Comparison of ENCODE assay signal across 8 cellular contexts in the genomic region with DNA sequence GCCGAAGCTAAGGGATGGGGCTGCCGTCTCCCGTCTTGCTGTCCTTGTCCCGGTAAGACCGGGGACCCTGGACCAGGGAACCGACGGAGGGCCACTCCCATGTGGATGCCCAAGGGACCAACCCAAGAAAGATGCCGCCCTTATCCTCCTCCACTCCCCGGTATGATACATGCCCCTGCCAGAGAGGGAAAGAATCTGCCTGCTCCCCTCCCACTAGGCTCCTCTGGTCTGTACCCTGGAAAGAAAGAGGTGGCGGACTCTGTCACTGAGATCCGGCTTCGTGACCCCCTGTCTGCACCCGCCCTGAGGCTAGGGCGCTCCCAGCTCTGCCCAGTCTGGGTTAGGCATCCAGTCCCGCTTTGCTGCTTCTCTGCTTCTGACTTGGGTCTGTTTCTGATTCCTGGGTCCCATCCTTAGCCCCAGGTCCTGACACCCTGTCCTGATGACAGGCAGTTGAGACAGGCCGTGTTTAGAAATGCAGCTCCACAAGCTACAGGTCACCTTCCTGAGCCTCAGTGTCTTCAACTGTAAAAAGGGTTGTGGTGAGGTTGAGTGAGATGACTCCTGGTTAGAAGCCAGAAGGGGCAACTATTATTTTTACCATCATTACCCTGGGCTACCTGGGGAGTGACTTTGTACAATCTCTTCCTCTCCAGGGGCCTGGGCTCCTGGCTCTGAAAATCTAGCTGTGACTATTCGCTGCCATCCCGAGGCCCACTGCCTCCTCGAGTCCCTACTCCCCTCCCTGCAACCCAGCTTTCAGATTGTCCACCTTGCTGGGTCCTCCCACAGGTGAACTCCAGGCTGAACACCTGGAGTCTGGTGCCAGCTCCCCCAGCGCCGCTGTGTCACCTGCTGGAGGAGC. TPM values are rescaled to one million over a fixed set of nuclear protein-coding genes. Genes with fewer than 3 reads are reported as not detected.
DNase-seq lines count a peak whose midpoint lies in the region; ATAC-seq and TF ChIP-seq lines count a peak whose summit lies in the region.

No MANE protein-coding gene starts in this region.

- CTCF ChIA-PET in PC-3 (lab: Charles Lee): interaction anchor here (0.8 to 1.6 kb wide), 2 partner anchors 10 to 59 kb away, joined by 3 to 67 read pairs; no protein-coding TSS in a partner anchor

- H3K4me3 ChIP-seq in PC-3 (ENCODE audit: low read length) (peak overlapping the region; percentile 67), duodenal mucosa (ENCODE audit: low read depth in 1 of 2, low read length in 2 of 2) (peak overlapping the region; percentile 78 to 84), neural cell (ENCODE audit: low read length) (peak overlapping the region; percentile 79)

- H3K27me3 ChIP-seq in PC-3 (ENCODE audit: low read length) (no peaks in the 10 kb centered on the region), duodenal mucosa (ENCODE audit: control insufficient read depth in 1 of 2, insufficient read depth in 2 of 2, low read length in 2 of 2) (no peaks in the 10 kb centered on the region), neural cell (ENCODE audit: insufficient read depth, low read depth, low read length) (no peaks in the 10 kb centered on the region)

- peak; percentile 100 for TF ChIP-seq RAD21 in neural cell (conservative IDR thresholded peaks at IDR 0.05)

- POLR2A ChIA-PET in PC-3 (lab: Charles Lee; ENCODE audit: unreplicated experiment): no interaction called here

- H3F3A ChIP-seq in PC-3 (ENCODE audit: low read length, unreplicated experiment) (no peaks in the 10 kb centered on the region), neural cell (ENCODE audit: insufficient read depth, low read length, poor library complexity, severe bottlenecking) (no peaks in the 10 kb centered on the region)

- H3K27ac ChIP-seq in PC-3 (ENCODE audit: low read length) (no peak overlapping the region), duodenal mucosa (ENCODE audit: low read depth, low read length) (no peak overlapping the region), neural cell (ENCODE audit: low read length) (no peak overlapping the region)

- H3K9ac ChIP-seq in PC-3 (ENCODE audit: low read length): peak overlapping the region; percentile 90; the same call in 1 of the 2 replicates
- peak overlapping the region; percentile 92 to 94 for H3K9ac ChIP-seq in duodenal mucosa (ENCODE audit: low read depth in 1 of 2, low read length in 2 of 2)
- H3K9ac ChIP-seq in neural cell (ENCODE audit: low read length): peak overlapping the region; percentile 72

- H4K20me1 ChIP-seq in PC-3 (ENCODE audit: low read length) (no peaks in the 10 kb centered on the region), neural cell (ENCODE audit: insufficient read depth) (no peaks in the 10 kb centered on the region)

- ATAC-seq in PC-3 (peak; percentile 31), GM21723 (IDR thresholded peaks at IDR 0.05; ENCODE audit: unreplicated experiment) (no peak), GM18505 (IDR thresholded peaks at IDR 0.05; ENCODE audit: unreplicated experiment) (no peak)

- no TSS peak for BruUV-seq in PC-3 (replicated peaks; lab: Mats Ljungman, UMichigan)

- no peaks in the 10 kb centered on the region for H3K36me3 ChIP-seq in PC-3 (ENCODE audit: low read depth, low read length)
- no peaks in the 10 kb centered on the region for H3K36me3 ChIP-seq in duodenal mucosa (ENCODE audit: control insufficient read depth in 1 of 2, insufficient read depth in 2 of 2, low read length in 2 of 2)
- H3K36me3 ChIP-seq in neural cell (ENCODE audit: insufficient read depth, low read length): no peaks in the 10 kb centered on the region

- TF ChIP-seq EP300 in neural cell (conservative IDR thresholded peaks at IDR 0.05; ENCODE audit: poor library complexity, severe bottlenecking): no peak

- no peak overlapping the region for H2AFZ ChIP-seq in PC-3 (ENCODE audit: low read length)
- H2AFZ ChIP-seq in neural cell (ENCODE audit: low read depth, low read length): no peak overlapping the region

- TF ChIP-seq POLR2A in GM18505 (IDR thresholded peaks at IDR 0.05; ENCODE audit: borderline replicate concordance, extremely low read depth, insufficient read depth, insufficient read length): no peak

- DNase-seq in NCI-H748 (lab: John Stamatoyannopoulos, UW; ENCODE audit: unreplicated experiment) (peak; percentile 63), NCI-H748 treated with DMSO at 0.1 percent for 48 hours (lab: John Stamatoyannopoulos, UW) (no peak), PC-3 (peak; percentile 76), cerebellum (ENCODE audit: low spot score) (no peak)

- 0 out of 2 replicates have a peak, but pooled peaks have one; percentile 15 for TF ChIP-seq CTCF in PC-3 (conservative IDR thresholded peaks at IDR 0.05; ENCODE audit: low read depth, low read length)
- no peak for TF ChIP-seq CTCF in neural cell (IDR thresholded peaks at IDR 0.05; ENCODE audit: poor library complexity, severe bottlenecking)

- H3K4me1 ChIP-seq in PC-3 (ENCODE audit: insufficient read depth, low read length): peaks cover 10% of the 10 kb centered on the region
- H3K4me1 ChIP-seq in duodenal mucosa (ENCODE audit: control insufficient read depth in 1 of 2, insufficient read depth in 2 of 2, low read length in 2 of 2): peaks cover 7 to 11% of the 10 kb centered on the region in 2 donors

- H3K4me2 ChIP-seq in PC-3 (ENCODE audit: low read length) (peak overlapping the region; percentile 89), neural cell (ENCODE audit: low read length) (no peak overlapping the region)

- intact Hi-C loops in PC-3 (cut with micrococcal nuclease): loop anchor here (1.0 to 5.0 kb wide), 2 partner anchors 192 to 1482 kb away; a partner anchor contains a TSS

- H3K9me2 ChIP-seq in PC-3 (replicated peaks; ENCODE audit: low read length): no peaks in the 10 kb centered on the region
- no peaks in the 10 kb centered on the region for H3K9me2 ChIP-seq in neural cell (ENCODE audit: insufficient read depth, low read length)

- H3K9me3 ChIP-seq in PC-3 (ENCODE audit: low read length) (no peaks in the 10 kb centered on the region), duodenal mucosa (ENCODE audit: control insufficient read depth in 1 of 2, low read length in 2 of 2) (peaks cover 5 to 7% of the 10 kb centered on the region in 2 donors), neural cell (ENCODE audit: low read length) (no peaks in the 10 kb centered on the region)

- H3K79me2 ChIP-seq in PC-3 (ENCODE audit: low read length) (no peaks in the 10 kb centered on the region), neural cell (replicated peaks; ENCODE audit: insufficient read depth, low read length) (no peaks in the 10 kb centered on the region)

TF ChIP-seq in neural cell, 6 proteins besides CTCF, POLR2A, EP300 and RAD21:
- TF ChIP-seq, protein P1, sequence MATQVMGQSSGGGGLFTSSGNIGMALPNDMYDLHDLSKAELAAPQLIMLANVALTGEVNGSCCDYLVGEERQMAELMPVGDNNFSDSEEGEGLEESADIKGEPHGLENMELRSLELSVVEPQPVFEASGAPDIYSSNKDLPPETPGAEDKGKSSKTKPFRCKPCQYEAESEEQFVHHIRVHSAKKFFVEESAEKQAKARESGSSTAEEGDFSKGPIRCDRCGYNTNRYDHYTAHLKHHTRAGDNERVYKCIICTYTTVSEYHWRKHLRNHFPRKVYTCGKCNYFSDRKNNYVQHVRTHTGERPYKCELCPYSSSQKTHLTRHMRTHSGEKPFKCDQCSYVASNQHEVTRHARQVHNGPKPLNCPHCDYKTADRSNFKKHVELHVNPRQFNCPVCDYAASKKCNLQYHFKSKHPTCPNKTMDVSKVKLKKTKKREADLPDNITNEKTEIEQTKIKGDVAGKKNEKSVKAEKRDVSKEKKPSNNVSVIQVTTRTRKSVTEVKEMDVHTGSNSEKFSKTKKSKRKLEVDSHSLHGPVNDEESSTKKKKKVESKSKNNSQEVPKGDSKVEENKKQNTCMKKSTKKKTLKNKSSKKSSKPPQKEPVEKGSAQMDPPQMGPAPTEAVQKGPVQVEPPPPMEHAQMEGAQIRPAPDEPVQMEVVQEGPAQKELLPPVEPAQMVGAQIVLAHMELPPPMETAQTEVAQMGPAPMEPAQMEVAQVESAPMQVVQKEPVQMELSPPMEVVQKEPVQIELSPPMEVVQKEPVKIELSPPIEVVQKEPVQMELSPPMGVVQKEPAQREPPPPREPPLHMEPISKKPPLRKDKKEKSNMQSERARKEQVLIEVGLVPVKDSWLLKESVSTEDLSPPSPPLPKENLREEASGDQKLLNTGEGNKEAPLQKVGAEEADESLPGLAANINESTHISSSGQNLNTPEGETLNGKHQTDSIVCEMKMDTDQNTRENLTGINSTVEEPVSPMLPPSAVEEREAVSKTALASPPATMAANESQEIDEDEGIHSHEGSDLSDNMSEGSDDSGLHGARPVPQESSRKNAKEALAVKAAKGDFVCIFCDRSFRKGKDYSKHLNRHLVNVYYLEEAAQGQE (IDR thresholded peaks at IDR 0.05; ENCODE audit: borderline replicate concordance): peak; percentile 5
- TF ChIP-seq POLR2AphosphoS5 (IDR thresholded peaks at IDR 0.05) (no peak), SMC3 (conservative IDR thresholded peaks at IDR 0.05; ENCODE audit: poor library complexity) (peak; percentile 99)
TF ChIP-seq in neural cell: peak in this region for 2.

RNA-seq across cellular contexts. Expression of a gene that starts 3.7 kb away (rescaled TPM):
- total RNA-seq in PC-3 (2014; rRNA removed) (0.63 TPM in 1 of 2 replicates, not detected in the other), cerebellum (0.36 TPM)
- polyA plus RNA-seq in neural cell: 0.22 and 0.42 TPM in 2 replicates
- 0.46 and 0.49 TPM in 2 replicates for polyA minus RNA-seq in neural cell

RNA-seq across cellular contexts. Expression of a gene that starts 37.9 kb away (rescaled TPM):
- not detected in 2 replicates for total RNA-seq in PC-3 (2014; rRNA removed)
- polyA plus RNA-seq in neural cell: 0.12 TPM in 1 of 2 replicates, not detected in the other
- not detected in 2 replicates for polyA minus RNA-seq in neural cell
- total RNA-seq in cerebellum: 7.8 TPM

Comparison
In these comparisons a context has a peak if more than half of its experiments do, and no peak if none do; other contexts are left out.
1. DNase-seq: peak in NCI-H748 (single experiment) and PC-3 (single experiment); none in NCI-H748 treated with DMSO at 0.1 percent for 48 hours (single experiment) and cerebellum (single experiment).
2. Peak in every context shown above with its lines, with median percentiles within 50 percentile points of each other: H3K4me3 ChIP-seq and H3K9ac ChIP-seq.